Comparison of ENCODE assay signal across 24 cellular contexts in the genomic region with DNA sequence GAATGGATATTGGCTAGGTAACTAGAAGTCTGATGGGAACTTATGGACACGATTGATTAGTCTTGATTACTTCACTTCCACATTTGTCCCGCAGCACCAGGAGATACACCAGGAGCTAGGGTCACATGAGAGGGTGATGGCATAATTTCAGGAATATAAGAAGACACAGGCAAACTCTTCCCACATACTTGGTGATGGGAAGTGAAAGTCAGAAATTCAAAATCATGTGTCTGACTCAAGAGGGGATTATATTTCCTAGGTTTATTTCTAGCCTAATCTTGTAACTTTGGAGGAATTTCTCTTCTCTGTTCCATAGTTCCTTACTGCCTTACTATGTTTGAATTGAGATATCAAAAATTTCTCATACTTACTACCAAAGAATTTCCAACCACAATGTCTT.
"Had no signal": no experiment of that assay in that cellular context is flagged by ENCODE, and none has a peak within 500 bp of the region (broad histone marks: within the 10 kb centered on the region; RNA-seq: fewer than 3 reads in every experiment).

No MANE protein-coding gene starts in this region.

- H3K4me1 Mint-ChIP-seq: memory B cell; naive thymus-derived CD4-positive, alpha-beta T cell; stimulated activated naive CD8-positive, alpha-beta T cell treated with anti-CD3 and anti-CD28 coated beads, Interleukin-15, amount 100 ng/mL, for 72 hours had no signal

- H3K9me3 ChIP-seq: gastroesophageal sphincter, heart left ventricle, mucosa of descending colon, prostate gland, sigmoid colon, spleen, suprapubic skin had no signal

- ATAC-seq: foreskin keratinocyte; gastroesophageal sphincter; heart left ventricle; left lobe of liver; mucosa of descending colon; naive thymus-derived CD4-positive, alpha-beta T cell; right cardiac atrium; stimulated activated naive CD8-positive, alpha-beta T cell treated with anti-CD3 and anti-CD28 coated beads, Interleukin-15, amount 100 ng/mL, for 72 hours had no signal

- DNase-seq: dorsolateral prefrontal cortex; effector CD4-positive, alpha-beta T cell; foreskin keratinocyte; heart left ventricle; kidney; mucosa of descending colon; naive thymus-derived CD4-positive, alpha-beta T cell; right cardiac atrium; sigmoid colon; spleen; stimulated activated naive CD4-positive, alpha-beta T cell; stimulated activated naive CD8-positive, alpha-beta T cell treated with anti-CD3 and anti-CD28 coated beads, Interleukin-15, amount 100 ng/mL, for 72 hours; trophoblast cell had no signal

- H3K27me3 ChIP-seq: dorsolateral prefrontal cortex, foreskin keratinocyte, gastroesophageal sphincter, heart left ventricle, hepatocyte, neural progenitor cell, sigmoid colon, spleen, suprapubic skin had no signal

- H3K27ac ChIP-seq: dorsolateral prefrontal cortex, foreskin keratinocyte, gastroesophageal sphincter, heart left ventricle, hepatocyte, neural progenitor cell, prostate gland, sigmoid colon, skin epidermis, spleen, suprapubic skin had no signal

- H3K9ac ChIP-seq: neural progenitor cell had no signal

- FAIRE-seq: colon, kidney had no signal

- H3K4me1 ChIP-seq: foreskin keratinocyte, prostate gland had no signal

- H3K36me3 ChIP-seq: gastroesophageal sphincter, heart left ventricle, neural progenitor cell, prostate gland, sigmoid colon, spleen, suprapubic skin had no signal

- H3K36me3 Mint-ChIP-seq: memory B cell; naive thymus-derived CD4-positive, alpha-beta T cell had no signal

- H3K4me2 ChIP-seq: hepatocyte, neural progenitor cell had no signal

- H3K4me3 ChIP-seq: dorsolateral prefrontal cortex, gastroesophageal sphincter, heart left ventricle, hepatocyte, lung, mucosa of descending colon, neural progenitor cell, prostate gland, sigmoid colon, skin epidermis, spleen, suprapubic skin had no signal

- H3K27me3 Mint-ChIP-seq: memory B cell; stimulated activated naive CD8-positive, alpha-beta T cell treated with anti-CD3 and anti-CD28 coated beads, Interleukin-15, amount 100 ng/mL, for 72 hours had no signal

- H3K27ac Mint-ChIP-seq: memory B cell; naive thymus-derived CD4-positive, alpha-beta T cell; nephron; neural progenitor cell; stimulated activated naive CD8-positive, alpha-beta T cell treated with anti-CD3 and anti-CD28 coated beads, Interleukin-15, amount 100 ng/mL, for 72 hours had no signal

- H2AFZ ChIP-seq: hepatocyte, neural progenitor cell had no signal

- H3K4me3 Mint-ChIP-seq: memory B cell; naive thymus-derived CD4-positive, alpha-beta T cell; nephron; neural progenitor cell; stimulated activated naive CD8-positive, alpha-beta T cell treated with anti-CD3 and anti-CD28 coated beads, Interleukin-15, amount 100 ng/mL, for 72 hours had no signal

- H3K9me3 Mint-ChIP-seq: naive thymus-derived CD4-positive, alpha-beta T cell; nephron; neural progenitor cell; stimulated activated naive CD8-positive, alpha-beta T cell treated with anti-CD3 and anti-CD28 coated beads, Interleukin-15, amount 100 ng/mL, for 72 hours had no signal
